ENCODE assay signal across 8 cellular contexts in genomic region chr6:157527471-157527907, GRCh38.
DNase-seq lines count a peak whose midpoint lies in the region; ATAC-seq and TF ChIP-seq lines count a peak whose summit lies in the region.

No MANE protein-coding gene starts in this region.

- peaks cover 0 to 45% (median 6%) of the 10 kb centered on the region in 11 experiments; a peak in 8 of 22 replicates for H3K36me3 ChIP-seq in BLaER1 treated with 17β-estradiol and CSF1 and Interleukin-3, amounts not matched to agents 10 nM and 100 nM
- no peaks in the 10 kb centered on the region for H3K36me3 ChIP-seq in GM23338 (ENCODE audit: insufficient read depth)
- H3K36me3 ChIP-seq in GM23248 (ENCODE audit: low read depth): no peaks in the 10 kb centered on the region

- H3K36me3 Mint-ChIP-seq in GM23338 (ENCODE audit: low read depth): peaks cover 3% of the 10 kb centered on the region

- intact Hi-C loops in left ventricle myocardium superior (cut with micrococcal nuclease): no loop called here

- H3K27me3 ChIP-seq in BLaER1 treated with 17β-estradiol and CSF1 and Interleukin-3, amounts not matched to agents 10 nM and 100 nM: no peaks in the 10 kb centered on the region
- H3K27me3 ChIP-seq in GM23338 (ENCODE audit: insufficient read depth) (no peaks in the 10 kb centered on the region), GM23248 (replicated peaks; ENCODE audit: insufficient read depth) (no peaks in the 10 kb centered on the region)

- H4K20me1 ChIP-seq in BLaER1 treated with 17β-estradiol and CSF1 and Interleukin-3, amounts not matched to agents 10 nM and 100 nM: no peaks in the 10 kb centered on the region
- H4K20me1 ChIP-seq in GM23338 (replicated peaks; ENCODE audit: insufficient read depth) (no peaks in the 10 kb centered on the region), GM23248 (ENCODE audit: insufficient read depth) (no peaks in the 10 kb centered on the region)

- H3K9me3 ChIP-seq in BLaER1 treated with 17β-estradiol and CSF1 and Interleukin-3, amounts not matched to agents 10 nM and 100 nM (replicated peaks in 1 of 11): peaks cover 15 to 43% (median 24%) of the 10 kb centered on the region in 11 experiments; a peak in 21 of 22 replicates
- no peaks in the 10 kb centered on the region for H3K9me3 ChIP-seq in GM23248 (ENCODE audit: low read depth)

- peak overlapping the region; percentile 74 to 97 (median 84) for H3K4me2 ChIP-seq in BLaER1 treated with 17β-estradiol and CSF1 and Interleukin-3, amounts not matched to agents 10 nM and 100 nM
- no peak overlapping the region for H3K4me2 ChIP-seq in GM23338
- H3K4me2 ChIP-seq in GM23248 (ENCODE audit: unreplicated experiment): no peak overlapping the region

- H2AFZ ChIP-seq in GM23338 (no peak overlapping the region), GM23248 (no peak overlapping the region)

- TF ChIP-seq CTCF in NB4 (IDR thresholded peaks at IDR 0.05; ENCODE audit: low read depth, low read length) (no peak), GM23338 (conservative IDR thresholded peaks at IDR 0.05; ENCODE audit: low read depth in 2 of 2) (no peak)

- H3K9me3 Mint-ChIP-seq in GM23338: no peaks in the 10 kb centered on the region

- peak overlapping the region in 9 of 11 experiments; percentile 23 to 78 (median 46); a peak in 12 of 22 replicates for H3K9ac ChIP-seq in BLaER1 treated with 17β-estradiol and CSF1 and Interleukin-3, amounts not matched to agents 10 nM and 100 nM
- H3K9ac ChIP-seq in GM23248: no peak overlapping the region

- no peak for TF ChIP-seq POLR2A in NB4 (IDR thresholded peaks at IDR 0.05; ENCODE audit: extremely low read depth, insufficient read length)

- peaks cover 21% of the 10 kb centered on the region for H3K4me1 Mint-ChIP-seq in GM23338

- WGBS in GM23248 (ENCODE audit: low coverage in 1 of 2, low lambda C conversion rate in 2 of 2, missing lambda C conversion rate in 2 of 2), 2 experiments: 43 to 53% methylated on average over 4 of the region's 4 CpGs

- H3K27ac Mint-ChIP-seq in GM23338: no peak overlapping the region

- no peaks in the 10 kb centered on the region for H3F3A ChIP-seq in GM23338 (replicated peaks; ENCODE audit: low read depth)
- H3F3A ChIP-seq in GM23248 (ENCODE audit: insufficient read depth): no peaks in the 10 kb centered on the region

- H3K79me2 ChIP-seq in GM23338 (replicated peaks; ENCODE audit: insufficient read depth): no peaks in the 10 kb centered on the region
- no peaks in the 10 kb centered on the region for H3K79me2 ChIP-seq in GM23248 (ENCODE audit: insufficient read depth)

- H3K27me3 Mint-ChIP-seq in GM23338 (ENCODE audit: insufficient read depth, low read depth, poor library complexity): peaks cover 12% of the 10 kb centered on the region

- in situ Hi-C loops in GM23248 (cut with MboI): no loop called here

- H3K4me3 Mint-ChIP-seq in GM23338: no peak overlapping the region

- H3K27ac ChIP-seq in BLaER1 treated with 17β-estradiol and CSF1 and Interleukin-3, amounts not matched to agents 10 nM and 100 nM: peak overlapping the region; percentile 72 to 95 (median 89)
- H3K27ac ChIP-seq in GM23338 (ENCODE audit: low read depth) (no peak overlapping the region), GM23248 (no peak overlapping the region)

- peaks cover 70 to 84% (median 73%) of the 10 kb centered on the region in 10 experiments for H3K4me1 ChIP-seq in BLaER1 treated with 17β-estradiol and CSF1 and Interleukin-3, amounts not matched to agents 10 nM and 100 nM
- H3K4me1 ChIP-seq in GM23338 (ENCODE audit: insufficient read depth) (peaks cover 25% of the 10 kb centered on the region), GM23248 (ENCODE audit: insufficient read depth) (no peaks in the 10 kb centered on the region)

- H3K9me2 ChIP-seq in GM23338 (ENCODE audit: insufficient read depth) (peaks cover 4% of the 10 kb centered on the region), GM23248 (ENCODE audit: insufficient read depth) (no peaks in the 10 kb centered on the region)

- H3K4me3 ChIP-seq in BLaER1 treated with 17β-estradiol and CSF1 and Interleukin-3, amounts not matched to agents 10 nM and 100 nM: 0 out of 20 replicates have a peak overlapping the region, but pooled peaks of 1 of the 10 experiments have one; percentile 18
- H3K4me3 ChIP-seq in NB4 (ENCODE audit: low read depth, low read length) (no peak overlapping the region), GM23338 (no peak overlapping the region), GM23248 (no peak overlapping the region)

- ATAC-seq in GM21390 (IDR thresholded peaks at IDR 0.05; ENCODE audit: unreplicated experiment): peak; percentile 80
- peak; percentile 93 for ATAC-seq in left ventricle myocardium superior
- ATAC-seq in GM23338: no peak

- DNase-seq in NB4 (ENCODE audit: low read depth): peak; percentile 70
- no peak for DNase-seq in left ventricle myocardium superior
- no peak for DNase-seq in activated gamma-delta T cell (lab: John Stamatoyannopoulos, UW)
- no peak for DNase-seq in GM23338 (ENCODE audit: low spot score)
- no peak for DNase-seq in NCI-H187 treated with DMSO at 0.1 percent for 48 hours (lab: John Stamatoyannopoulos, UW)
- no peak for DNase-seq in GM23248

TF ChIP-seq in GM23338, 12 proteins besides CTCF, POLR2A, EP300 and RAD21:
- TF ChIP-seq POLR2AphosphoS5 (IDR thresholded peaks at IDR 0.05; ENCODE audit: low read depth) (no peak), REST (IDR thresholded peaks at IDR 0.05; ENCODE audit: unreplicated experiment) (no peak), EZH2phosphoT487 (IDR thresholded peaks at IDR 0.05; ENCODE audit: unreplicated experiment) (no peak), ZNF114 (CRISPR knock-in tag; IDR thresholded peaks at IDR 0.05) (no peak), STAT1 (IDR thresholded peaks at IDR 0.05; ENCODE audit: unreplicated experiment) (no peak), ZNF331 (CRISPR knock-in tag; IDR thresholded peaks at IDR 0.05; ENCODE audit: low read depth) (no peak)

Comparison
In these comparisons a context has a peak if more than half of its experiments do, and no peak if none do; other contexts are left out.
1. H3K27ac ChIP-seq: peak in BLaER1 treated with 17β-estradiol and CSF1 and Interleukin-3, amounts not matched to agents 10 nM and 100 nM (11 of 11); none in GM23338 (single experiment) and GM23248 (single experiment).
2. H3K4me2 ChIP-seq: peak in BLaER1 treated with 17β-estradiol and CSF1 and Interleukin-3, amounts not matched to agents 10 nM and 100 nM (11 of 11); none in GM23338 (single experiment) and GM23248 (single experiment).